11 cellular contexts compared by ENCODE assay signal in the genomic region with DNA sequence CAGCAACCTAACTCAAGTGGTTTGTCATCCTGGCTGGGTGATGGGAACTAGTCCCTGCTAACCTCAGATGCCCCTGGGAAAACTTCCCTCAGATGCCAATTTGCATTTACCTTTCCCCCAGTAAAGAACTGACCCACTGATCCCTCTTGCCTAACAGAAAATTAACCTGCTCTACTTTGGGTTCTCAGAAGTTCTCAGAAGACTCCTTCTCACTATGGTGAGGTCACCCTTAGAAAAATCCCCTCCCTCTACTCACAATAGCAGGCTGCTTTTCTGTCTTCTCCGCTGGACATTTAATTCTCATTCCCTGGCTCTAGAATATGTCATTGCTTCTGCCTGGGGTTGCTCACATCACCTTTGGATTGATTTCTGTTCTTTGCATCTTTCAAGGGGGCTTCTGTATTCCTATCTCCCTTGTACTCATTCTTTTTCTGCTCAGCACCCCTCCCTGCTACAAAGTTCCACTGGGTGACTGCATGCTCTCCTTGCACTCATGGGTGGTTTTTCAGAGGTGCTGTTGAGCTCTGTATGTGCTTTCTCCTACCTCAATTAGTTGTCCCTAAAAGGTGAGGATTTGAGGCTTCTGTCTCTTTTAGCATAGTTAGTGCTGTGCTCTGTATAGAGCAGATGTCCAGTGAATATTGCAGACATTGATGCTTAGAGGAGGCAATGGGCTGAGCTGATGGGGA. TPM values are rescaled to one million over a fixed set of nuclear protein-coding genes. Genes with fewer than 3 reads are reported as not detected.
DNase-seq lines count a peak whose midpoint lies in the region; ATAC-seq and TF ChIP-seq lines count a peak whose summit lies in the region.
"Had no signal": no experiment of that assay in that cellular context is flagged by ENCODE, and none has a peak within 500 bp of the region (broad histone marks: within the 10 kb centered on the region; RNA-seq: fewer than 3 reads in every experiment).

No MANE protein-coding gene starts in this region.

- no peaks in the 10 kb centered on the region for H3K36me3 ChIP-seq in sigmoid colon

- H3K4me1 ChIP-seq in sigmoid colon: peaks cover 0 to 14% (median 2%) of the 10 kb centered on the region in 4 donors

- WGBS in sigmoid colon, 2 donors: 79 to 93% methylated on average over 1 of the region's 1 CpG

- no peaks in the 10 kb centered on the region for H3K9me3 ChIP-seq in sigmoid colon

- DNase-seq in renal cortical epithelial cell (ENCODE audit: low read depth) (peak; percentile 69), NCI-H226 (no peak), head of caudate nucleus (no peak), sigmoid colon (no peak)
- DNase-seq: activated T-cell treated with anti-CD3 and anti-CD28 coated beads, Interleukin-2, amount 50 U/mL, for 4 hours; NCI-H2081 had no signal

- ATAC-seq in GM18861 (IDR thresholded peaks at IDR 0.05; ENCODE audit: unreplicated experiment): peak; percentile 44
- ATAC-seq in GM21447 (IDR thresholded peaks at IDR 0.05; ENCODE audit: unreplicated experiment): peak; percentile 41
- peak; percentile 35 for ATAC-seq in HG03280 (IDR thresholded peaks at IDR 0.05; ENCODE audit: unreplicated experiment)

- H3K27me3 ChIP-seq in sigmoid colon: no peaks in the 10 kb centered on the region

- intact Hi-C loops in head of caudate nucleus (cut with DNase I): no loop called here
- intact Hi-C loops in sigmoid colon (cut with DNase I): no loop called here

- no peak for TF ChIP-seq EP300 in sigmoid colon (IDR thresholded peaks at IDR 0.05)

- H3K27ac ChIP-seq in sigmoid colon: no peak overlapping the region

- TF ChIP-seq POLR2A in sigmoid colon (IDR thresholded peaks at IDR 0.05): no peak

- H3K4me3 ChIP-seq in sigmoid colon: no peak overlapping the region

- TF ChIP-seq CTCF in sigmoid colon (IDR thresholded peaks at IDR 0.05): no peak

RNA-seq across cellular contexts. Expression of a gene that starts 0.9 kb away (rescaled TPM):
- total RNA-seq in renal cortical epithelial cell (1.2 and 5.1 TPM in 2 replicates), sigmoid colon (1 to 10 TPM; 1.2 to 4.6 (median 2.1) TPM)
- 1 to 10 TPM in 1 of 3 donors, under 1 TPM in 1, not detected in 1; 0.69 to 2.9 TPM for polyA plus RNA-seq in sigmoid colon
- total RNA-seq: activated T-cell treated with anti-CD3 and anti-CD28 coated beads, Interleukin-2, amount 50 U/mL, for 4 hours; Daoy had no signal

RNA-seq across cellular contexts. Expression of a gene that starts 19.3 kb away (rescaled TPM):
- total RNA-seq in renal cortical epithelial cell (6.6 and 7.8 TPM in 2 replicates), sigmoid colon (10 to 100 TPM in 1 of 4 donors, 1 to 10 TPM in 3; 6.3 to 11.6 (median 9.7) TPM)
- 1 to 10 TPM; 1.2 to 7.2 (median 2.8) TPM for polyA plus RNA-seq in sigmoid colon

RNA-seq across cellular contexts. Expression of a gene that starts 39.1 kb away (rescaled TPM):
- total RNA-seq in renal cortical epithelial cell (not detected in 2 replicates), sigmoid colon (1 to 10 TPM in 1 of 4 donors, under 1 TPM in 1, not detected in 2; 0.27 to 2.2 TPM)
- polyA plus RNA-seq in sigmoid colon: 1 to 10 TPM in 2 of 3 donors, not detected in 1; 1.2 to 2.0 TPM
- total RNA-seq: Daoy, pulmonary artery endothelial cell had no signal
